ENCODE assay signal across 8 cellular contexts in the genomic region with DNA sequence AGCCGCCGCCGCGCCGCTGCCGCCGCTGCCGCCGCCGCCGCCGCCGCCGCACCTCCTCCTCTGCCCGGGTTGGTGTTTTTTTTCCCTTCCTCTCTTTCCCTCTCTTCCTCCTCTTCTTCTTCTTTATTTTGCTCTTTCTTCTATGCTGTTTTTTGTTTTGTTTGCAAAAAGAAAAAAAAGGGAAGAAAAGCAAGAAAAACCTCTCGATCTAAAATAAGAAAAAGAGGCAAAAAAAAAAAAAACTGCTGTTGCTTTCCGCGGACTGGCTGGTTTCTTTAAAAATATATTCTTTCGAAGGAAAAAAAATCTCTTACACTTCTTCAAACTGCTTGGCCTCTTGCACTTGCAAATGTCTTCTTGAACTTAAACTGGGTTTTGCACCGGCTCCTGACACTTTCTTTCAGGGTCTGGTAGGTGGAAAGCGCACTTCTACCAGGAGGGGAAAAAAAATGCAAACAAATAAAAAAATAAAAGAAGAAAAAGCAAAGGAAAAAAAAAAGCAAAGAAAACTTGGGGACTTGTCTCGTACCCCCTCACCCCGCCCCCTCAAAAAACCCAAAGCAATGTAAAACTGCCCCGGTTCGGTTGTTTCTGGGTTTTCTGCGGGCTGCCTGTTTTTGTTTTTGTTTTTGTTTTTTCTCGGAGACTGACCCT. TPM values are rescaled to one million over a fixed set of nuclear protein-coding genes. Genes with fewer than 3 reads are reported as not detected.
DNase-seq lines count a peak whose midpoint lies in the region; ATAC-seq and TF ChIP-seq lines count a peak whose summit lies in the region.

No MANE protein-coding gene starts in this region.

- H3F3A ChIP-seq in Loucy (ENCODE audit: low read depth) (peaks cover 6% of the 10 kb centered on the region; the same call in 1 of the 2 replicates), neural progenitor cell (ENCODE audit: low read depth) (peaks cover 28% of the 10 kb centered on the region)

- H3K9me3 ChIP-seq in CD4-positive, alpha-beta memory T cell (ENCODE audit: control insufficient read depth in 1 of 2, low read length in 2 of 2): no peaks in the 10 kb centered on the region
- H3K9me3 ChIP-seq in Loucy (ENCODE audit: insufficient read depth, low read depth, low read length): no peaks in the 10 kb centered on the region
- H3K9me3 ChIP-seq in neural progenitor cell (ENCODE audit: low read depth): no peaks in the 10 kb centered on the region

- peak overlapping the region; percentile 82 for H3K9ac ChIP-seq in Loucy (ENCODE audit: low read depth, low read length, poor library complexity, severe bottlenecking)
- no peak overlapping the region for H3K9ac ChIP-seq in neural progenitor cell

- H2AFZ ChIP-seq in Loucy (ENCODE audit: low read length) (peak overlapping the region; percentile 32), neural progenitor cell (replicated peaks) (peak overlapping the region; percentile 65)

- peaks cover 26% of the 10 kb centered on the region for H3K4me1 ChIP-seq in CD4-positive, alpha-beta memory T cell (ENCODE audit: insufficient read depth, low read length)
- H3K4me1 ChIP-seq in Loucy (ENCODE audit: insufficient read depth, low read length, poor library complexity, severe bottlenecking) (peaks cover 40% of the 10 kb centered on the region), neural progenitor cell (peaks cover 43% of the 10 kb centered on the region)

- H3K9me3 Mint-ChIP-seq in CD4-positive, alpha-beta memory T cell: peaks cover 0 to 8% (median 1%) of the 10 kb centered on the region in 8 donors
- H3K9me3 Mint-ChIP-seq in effector memory CD8-positive, alpha-beta T cell: no peaks in the 10 kb centered on the region
- no peaks in the 10 kb centered on the region for H3K9me3 Mint-ChIP-seq in neural progenitor cell

- H3K27me3 ChIP-seq in CD4-positive, alpha-beta memory T cell (ENCODE audit: insufficient read depth, low read length): no peaks in the 10 kb centered on the region
- no peaks in the 10 kb centered on the region for H3K27me3 ChIP-seq in Loucy (ENCODE audit: insufficient read depth, low read length, poor library complexity, severe bottlenecking)
- H3K27me3 ChIP-seq in neural progenitor cell: peaks cover 96% of the 10 kb centered on the region

- ATAC-seq in effector memory CD8-positive, alpha-beta T cell (replicated peaks): no peak
- ATAC-seq in HG03175 (IDR thresholded peaks at IDR 0.05; ENCODE audit: unreplicated experiment) (no peak), GM19455 (IDR thresholded peaks at IDR 0.05; ENCODE audit: unreplicated experiment) (no peak)

- TF ChIP-seq CTCF in Loucy (conservative IDR thresholded peaks at IDR 0.05; ENCODE audit: low read length): no peak
- no peak for TF ChIP-seq CTCF in neural progenitor cell (IDR thresholded peaks at IDR 0.05)

- H3K36me3 Mint-ChIP-seq in CD4-positive, alpha-beta memory T cell: peaks cover 34 to 42% of the 10 kb centered on the region in 2 donors
- H3K36me3 Mint-ChIP-seq in effector memory CD8-positive, alpha-beta T cell (ENCODE audit: insufficient read depth): peaks cover 64% of the 10 kb centered on the region
- no peaks in the 10 kb centered on the region for H3K36me3 Mint-ChIP-seq in neural progenitor cell

- H3K4me3 Mint-ChIP-seq in CD4-positive, alpha-beta memory T cell: peak overlapping the region; percentile 92 to 100 (median 98)
- H3K4me3 Mint-ChIP-seq in effector memory CD8-positive, alpha-beta T cell: peak overlapping the region; percentile 99
- H3K4me3 Mint-ChIP-seq in neural progenitor cell: peak overlapping the region; percentile 86

- no peaks in the 10 kb centered on the region for H3K36me3 ChIP-seq in CD4-positive, alpha-beta memory T cell (ENCODE audit: insufficient read depth, low read length)
- no peaks in the 10 kb centered on the region for H3K36me3 ChIP-seq in Loucy (ENCODE audit: insufficient read depth, low read length)
- no peaks in the 10 kb centered on the region for H3K36me3 ChIP-seq in neural progenitor cell

- CTCF ChIA-PET in CD4-positive, alpha-beta memory T cell (lab: Charles Lee; ENCODE audit: partially characterized antibody): interaction anchor here (0.7 to 2.8 kb wide), 21 partner anchors 9 to 1667 kb away, joined by 3 to 40 read pairs (median 4); no protein-coding TSS in a partner anchor

- H3K27ac Mint-ChIP-seq in CD4-positive, alpha-beta memory T cell: peak overlapping the region; percentile 92 to 99 (median 96)
- H3K27ac Mint-ChIP-seq in effector memory CD8-positive, alpha-beta T cell: peak overlapping the region; percentile 98
- no peak overlapping the region for H3K27ac Mint-ChIP-seq in neural progenitor cell

- peaks cover 22% of the 10 kb centered on the region for H4K20me1 ChIP-seq in Loucy (ENCODE audit: insufficient read depth, low read length, poor library complexity, severe bottlenecking)
- H4K20me1 ChIP-seq in neural progenitor cell (ENCODE audit: low read depth): peaks cover 45% of the 10 kb centered on the region

- no peaks in the 10 kb centered on the region for H3K9me2 ChIP-seq in Loucy (replicated peaks; ENCODE audit: low read depth, low read length)

- H3K27ac ChIP-seq in CD4-positive, alpha-beta memory T cell (ENCODE audit: low read depth, low read length): peak overlapping the region; percentile 80
- no peak overlapping the region for H3K27ac ChIP-seq in neural progenitor cell

- peaks cover 16 to 60% (median 31%) of the 10 kb centered on the region in 4 donors for H3K4me1 Mint-ChIP-seq in CD4-positive, alpha-beta memory T cell
- H3K4me1 Mint-ChIP-seq in effector memory CD8-positive, alpha-beta T cell (ENCODE audit: low read depth in 2 of 2): peaks cover 31 to 50% of the 10 kb centered on the region in 2 donors
- peaks cover 39% of the 10 kb centered on the region for H3K4me1 Mint-ChIP-seq in neural progenitor cell

- no peaks in the 10 kb centered on the region for H3K27me3 Mint-ChIP-seq in CD4-positive, alpha-beta memory T cell
- H3K27me3 Mint-ChIP-seq in effector memory CD8-positive, alpha-beta T cell: no peaks in the 10 kb centered on the region
- H3K27me3 Mint-ChIP-seq in neural progenitor cell (ENCODE audit: insufficient read depth, low read depth): peaks cover 67% of the 10 kb centered on the region

- peak overlapping the region; percentile 91 to 93 for H3K4me3 ChIP-seq in CD4-positive, alpha-beta memory T cell (ENCODE audit: low read length in 2 of 2)
- H3K4me3 ChIP-seq in Loucy (ENCODE audit: low read length, poor library complexity, severe bottlenecking) (peak overlapping the region; percentile 80), neural progenitor cell (peak overlapping the region; percentile 75)

- intact Hi-C loops in CD4-positive, alpha-beta memory T cell (cut with micrococcal nuclease): loop anchor here (5.0 kb wide), 5 partner anchors 1044 to 1919 kb away; no protein-coding TSS in a partner anchor

- H3K4me2 ChIP-seq in Loucy (ENCODE audit: low read depth, low read length, poor library complexity, severe bottlenecking) (peak overlapping the region; percentile 80), neural progenitor cell (peak overlapping the region; percentile 93)

- DNase-seq in CD4-positive, alpha-beta memory T cell: peak in 1 of 5 donors; percentile 67
- DNase-seq in effector memory CD8-positive, alpha-beta T cell: no peak
- no peak for DNase-seq in neural progenitor cell (ENCODE audit: low spot score)
- DNase-seq in NK-92 treated with Interleukin-12 subunit alpha and Interleukin-12 subunit beta, amount 100 ng/mL, for 24 hours (lab: John Stamatoyannopoulos, UW): no peak
- DNase-seq in germinal center (ENCODE audit: low spot score): no peak

- POLR2A ChIA-PET in CD4-positive, alpha-beta memory T cell (lab: Charles Lee; ENCODE audit: partially characterized antibody): interaction anchor here (0.7 to 66.7 kb wide), 30 partner anchors 9 to 1815 kb away, joined by 3 to 6015 read pairs (median 6); no protein-coding TSS in a partner anchor

- H3K79me2 ChIP-seq in Loucy (ENCODE audit: insufficient read depth, low read length) (peaks cover 53% of the 10 kb centered on the region), neural progenitor cell (ENCODE audit: low read depth) (no peaks in the 10 kb centered on the region)

RNA-seq across cellular contexts. Expression of a gene that starts 0.6 kb away (rescaled TPM):
- 100 to 1,000 TPM; 163 to 165 TPM for total RNA-seq in CD4-positive, alpha-beta memory T cell
- 10 to 100 TPM in 1 of 2 donors, 1 to 10 TPM in 1; 2.6 to 11.6 TPM for polyA plus RNA-seq in CD4-positive, alpha-beta memory T cell
- 1.3 and 1.5 TPM in 2 replicates for total RNA-seq in neural progenitor cell (ENCODE audit: low replicate concordance)

Comparison
In these comparisons a context has a peak if more than half of its experiments do, and no peak if none do; other contexts are left out.
1. RNA of a gene that starts 0.6 kb away (total RNA-seq): 163 to 165 TPM in CD4-positive, alpha-beta memory T cell; 1.3 to 1.5 TPM in neural progenitor cell; every median in the first group is over 10 times any median in the second.
2. Peak in every context shown above with its lines, with median percentiles within 50 percentile points of each other: H3K4me3 ChIP-seq and H3K4me3 Mint-ChIP-seq.